In the genomic region with DNA sequence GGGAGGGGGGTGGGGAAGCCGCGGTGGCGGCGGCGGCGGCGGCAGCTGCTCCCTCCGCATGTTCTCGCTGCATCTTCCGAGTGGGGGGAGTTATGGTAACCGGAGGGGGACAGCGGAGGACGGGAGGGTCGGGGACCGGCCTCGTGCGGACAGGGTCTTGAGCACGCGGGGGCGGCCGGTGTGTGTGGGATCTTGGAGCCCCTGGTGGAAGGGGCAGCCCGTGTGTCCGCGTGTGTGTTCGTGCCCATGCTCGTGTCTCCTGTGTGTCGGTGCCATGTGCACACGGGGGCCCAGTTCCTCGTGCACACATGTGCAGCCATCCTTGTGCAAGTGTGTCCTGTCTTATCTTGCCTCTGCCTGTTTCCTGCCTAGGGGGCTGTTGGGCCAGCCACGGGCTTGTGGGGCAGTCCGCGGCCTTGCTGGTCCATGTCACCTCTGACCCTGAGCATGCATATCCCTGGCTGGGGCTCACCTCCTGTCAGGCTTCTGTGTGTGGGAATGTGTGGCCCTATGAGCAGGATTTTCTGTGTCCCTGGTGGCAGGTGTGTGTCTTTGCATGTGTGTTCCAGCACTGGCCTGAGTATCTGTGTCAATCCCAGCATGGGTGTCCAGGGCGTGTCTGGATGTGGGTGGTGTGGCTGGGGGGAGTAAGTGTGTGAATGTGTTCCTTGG, we compare ENCODE assay signal across 8 cellular contexts. TPM values are rescaled to one million over a fixed set of nuclear protein-coding genes. Genes with fewer than 3 reads are reported as not detected.
DNase-seq lines count a peak whose midpoint lies in the region; ATAC-seq and TF ChIP-seq lines count a peak whose summit lies in the region.

No MANE protein-coding gene starts in this region.

- DNase-seq in NCI-H1105 treated with DMSO at 0.1 percent for 48 hours (lab: John Stamatoyannopoulos, UW) (peak; percentile 7), NCI-H1105 (lab: John Stamatoyannopoulos, UW) (no peak), Kasumi-1 (lab: John Stamatoyannopoulos, UW) (peak; percentile 52 to 69), fibroblast of the aortic adventitia (ENCODE audit: low read depth) (no peak), ovary (peak in 2 of 5 donors; percentile 38 to 72), T1000 (lab: John Stamatoyannopoulos, UW) (no peak)
- peak; percentile 47 for DNase-seq in activated CD4-positive, alpha-beta memory T cell treated with anti-CD3 and anti-CD28 coated beads, Interleukin-2, amount 10 ng/mL, durations not matched to agents 7 days and 5 days

- TF ChIP-seq CTCF in fibroblast of the aortic adventitia (IDR thresholded peaks at IDR 0.05; ENCODE audit: insufficient read depth, low read length) (peak; percentile 33), ovary (IDR thresholded peaks at IDR 0.05) (peak in 1 of 3 donors; percentile 21)

- H3K36me3 ChIP-seq in ovary: no peaks in the 10 kb centered on the region

- POLR2A ChIA-PET in activated CD4-positive, alpha-beta memory T cell treated with anti-CD3 and anti-CD28 coated beads, Interleukin-2, amount 10 ng/mL, durations not matched to agents 7 days and 5 days (lab: Charles Lee): interaction anchor here (0.9 to 4.2 kb wide), 5 partner anchors 11 to 220 kb away, joined by 3 to 32 read pairs (median 7); a partner anchor contains a TSS

- peak overlapping the region; percentile 90 for H3K27ac Mint-ChIP-seq in activated CD4-positive, alpha-beta memory T cell treated with anti-CD3 and anti-CD28 coated beads, Interleukin-2, amount 10 ng/mL, durations not matched to agents 7 days and 5 days

- H3K27me3 Mint-ChIP-seq in activated CD4-positive, alpha-beta memory T cell treated with anti-CD3 and anti-CD28 coated beads, Interleukin-2, amount 10 ng/mL, durations not matched to agents 7 days and 5 days: no peaks in the 10 kb centered on the region

- TF ChIP-seq EP300 in ovary (IDR thresholded peaks at IDR 0.05): no peak

- intact Hi-C loops in ovary (cut with DNase I): loop anchor here in 1 of 4 donors (10.0 kb wide), 1 partner anchor 114 kb away; a partner anchor contains a TSS

- no peak for TF ChIP-seq POLR2A in ovary (IDR thresholded peaks at IDR 0.05)

- H3K9me3 ChIP-seq in ovary: no peaks in the 10 kb centered on the region

- peaks cover 25% of the 10 kb centered on the region for H3K36me3 Mint-ChIP-seq in activated CD4-positive, alpha-beta memory T cell treated with anti-CD3 and anti-CD28 coated beads, Interleukin-2, amount 10 ng/mL, durations not matched to agents 7 days and 5 days (ENCODE audit: low read depth)

- no peaks in the 10 kb centered on the region for H3K27me3 ChIP-seq in ovary

- peaks cover 81% of the 10 kb centered on the region for H3K4me1 Mint-ChIP-seq in activated CD4-positive, alpha-beta memory T cell treated with anti-CD3 and anti-CD28 coated beads, Interleukin-2, amount 10 ng/mL, durations not matched to agents 7 days and 5 days

- peak overlapping the region; percentile 84 for H3K4me3 Mint-ChIP-seq in activated CD4-positive, alpha-beta memory T cell treated with anti-CD3 and anti-CD28 coated beads, Interleukin-2, amount 10 ng/mL, durations not matched to agents 7 days and 5 days

- WGBS in ovary, 3 donors: 3 to 14% (median 4%) methylated on average over 5 to 33 of the region's 33 CpGs

- peaks cover 32% of the 10 kb centered on the region for H3K4me1 ChIP-seq in ovary (ENCODE audit: insufficient read depth)

- H3K4me3 ChIP-seq in fibroblast of the aortic adventitia (ENCODE audit: low read depth, low read length): peak overlapping the region; percentile 74
- peak overlapping the region; percentile 53 for H3K4me3 ChIP-seq in ovary

- H3K27ac ChIP-seq in ovary: peak overlapping the region; percentile 54 to 80

- H3K9me3 Mint-ChIP-seq in activated CD4-positive, alpha-beta memory T cell treated with anti-CD3 and anti-CD28 coated beads, Interleukin-2, amount 10 ng/mL, durations not matched to agents 7 days and 5 days: no peaks in the 10 kb centered on the region

- CTCF ChIA-PET in activated CD4-positive, alpha-beta memory T cell treated with anti-CD3 and anti-CD28 coated beads, Interleukin-2, amount 10 ng/mL, durations not matched to agents 7 days and 5 days (lab: Charles Lee): interaction anchor here (0.9 to 2.0 kb wide), 4 partner anchors 9 to 180 kb away, joined by 3 to 8 read pairs (median 4); a partner anchor contains a TSS

- ATAC-seq in HG03354 (IDR thresholded peaks at IDR 0.05; ENCODE audit: poor library complexity, severe bottlenecking, unreplicated experiment): no peak

RNA-seq across cellular contexts. Expression of a gene that starts 8.5 kb away (rescaled TPM):
- 10 to 100 TPM; 35.3 to 39.7 TPM for total RNA-seq in activated CD4-positive, alpha-beta memory T cell treated with anti-CD3 and anti-CD28 coated beads, Interleukin-2, amount 10 ng/mL, durations not matched to agents 7 days and 5 days
- total RNA-seq in fibroblast of the aortic adventitia (ENCODE audit: low replicate concordance) (3.3 and 7.6 TPM in 2 replicates), ovary (10 to 100 TPM; 17.5 to 60.0 (median 43.1) TPM)
- 10 to 100 TPM; 14.6 to 29.8 TPM for polyA plus RNA-seq in ovary

RNA-seq across cellular contexts. Expression of a gene that starts 10.4 kb away (rescaled TPM):
- 100 to 1,000 TPM; 243 TPM for total RNA-seq in activated CD4-positive, alpha-beta memory T cell treated with anti-CD3 and anti-CD28 coated beads, Interleukin-2, amount 10 ng/mL, durations not matched to agents 7 days and 5 days
- total RNA-seq in fibroblast of the aortic adventitia (ENCODE audit: low replicate concordance): 106 and 522 TPM in 2 replicates
- total RNA-seq in ovary: 100 to 1,000 TPM; 125 to 238 (median 177) TPM
- polyA plus RNA-seq in ovary: 100 to 1,000 TPM; 173 to 250 TPM

RNA-seq across cellular contexts. Expression of a gene that starts 17.5 kb away (rescaled TPM):
- 10 to 100 TPM; 46.4 to 51.4 TPM for total RNA-seq in activated CD4-positive, alpha-beta memory T cell treated with anti-CD3 and anti-CD28 coated beads, Interleukin-2, amount 10 ng/mL, durations not matched to agents 7 days and 5 days
- total RNA-seq in fibroblast of the aortic adventitia (ENCODE audit: low replicate concordance) (18.9 and 20.9 TPM in 2 replicates), ovary (100 to 1,000 TPM in 5 of 7 donors, 10 to 100 TPM in 2; 94.3 to 182 (median 123) TPM)
- polyA plus RNA-seq in ovary: 100 to 1,000 TPM in 1 of 2 donors, 10 to 100 TPM in 1; 80.7 to 179 TPM

RNA-seq across cellular contexts. Expression of a gene that starts 26.0 kb away (rescaled TPM):
- total RNA-seq in activated CD4-positive, alpha-beta memory T cell treated with anti-CD3 and anti-CD28 coated beads, Interleukin-2, amount 10 ng/mL, durations not matched to agents 7 days and 5 days: 1 to 10 TPM; 6.9 to 7.4 TPM
- total RNA-seq in fibroblast of the aortic adventitia (ENCODE audit: low replicate concordance) (3.8 and 5.5 TPM in 2 replicates), ovary (10 to 100 TPM in 3 of 7 donors, 1 to 10 TPM in 4; 2.4 to 13.5 (median 8.8) TPM)
- 10 to 100 TPM in 1 of 2 donors, 1 to 10 TPM in 1; 5.5 to 10.8 TPM for polyA plus RNA-seq in ovary

RNA-seq across cellular contexts. Expression of a gene that starts 36.7 kb away (rescaled TPM):
- 100 to 1,000 TPM; 125 to 127 TPM for total RNA-seq in activated CD4-positive, alpha-beta memory T cell treated with anti-CD3 and anti-CD28 coated beads, Interleukin-2, amount 10 ng/mL, durations not matched to agents 7 days and 5 days
- total RNA-seq in fibroblast of the aortic adventitia (ENCODE audit: low replicate concordance) (49.3 TPM in 1 of 2 replicates, not detected in the other), ovary (1 to 10 TPM in 6 of 7 donors, under 1 TPM in 1; 0.60 to 3.9 (median 2.2) TPM)
- 1 to 10 TPM; 1.7 to 2.3 TPM for polyA plus RNA-seq in ovary

Comparison
In these comparisons a context has a peak if more than half of its experiments do, and no peak if none do; other contexts are left out.
1. DNase-seq: peak in NCI-H1105 treated with DMSO at 0.1 percent for 48 hours (single experiment), Kasumi-1 (2 of 2) and activated CD4-positive, alpha-beta memory T cell treated with anti-CD3 and anti-CD28 coated beads, Interleukin-2, amount 10 ng/mL, durations not matched to agents 7 days and 5 days (single experiment); none in NCI-H1105 (single experiment), fibroblast of the aortic adventitia (single experiment) and T1000 (single experiment).